8 cellular contexts compared by ENCODE assay signal in genomic region chr18:49168970-49169619, GRCh38.
DNase-seq lines count a peak whose midpoint lies in the region; ATAC-seq and TF ChIP-seq lines count a peak whose summit lies in the region.

No MANE protein-coding gene starts in this region.

- TF ChIP-seq CTCF in 22Rv1 (IDR thresholded peaks at IDR 0.05): peak; percentile 40
- TF ChIP-seq CTCF in activated CD8-positive, alpha-beta T cell treated with anti-CD3 and anti-CD28 coated beads for 36 hours (IDR thresholded peaks at IDR 0.05): no peak
- TF ChIP-seq CTCF in endodermal cell (conservative IDR thresholded peaks at IDR 0.05): no peak
- no peak for TF ChIP-seq CTCF in gastrocnemius medialis (IDR thresholded peaks at IDR 0.05 in 4 of 5, conservative IDR thresholded peaks at IDR 0.05 in 1 of 5)

- H3K4me3 ChIP-seq in endodermal cell (ENCODE audit: low read length) (no peak overlapping the region), gastrocnemius medialis (no peak overlapping the region)

- TF ChIP-seq POLR2A in gastrocnemius medialis (IDR thresholded peaks at IDR 0.05): no peak

- peak overlapping the region; percentile 14 for H3K27ac Mint-ChIP-seq in activated CD8-positive, alpha-beta T cell treated with anti-CD3 and anti-CD28 coated beads for 36 hours
- H3K27ac Mint-ChIP-seq in endodermal cell: no peak overlapping the region

- intact Hi-C loops in activated CD8-positive, alpha-beta T cell treated with anti-CD3 and anti-CD28 coated beads for 36 hours (cut with micrococcal nuclease): no loop called here
- intact Hi-C loops in gastrocnemius medialis (cut with DNase I; ENCODE audit: low total_unique reads): no loop called here

- H3K4me1 Mint-ChIP-seq in activated CD8-positive, alpha-beta T cell treated with anti-CD3 and anti-CD28 coated beads for 36 hours (ENCODE audit: low read depth): peaks cover 36% of the 10 kb centered on the region
- peaks cover 9% of the 10 kb centered on the region for H3K4me1 Mint-ChIP-seq in endodermal cell

- POLR2A ChIA-PET in activated CD8-positive, alpha-beta T cell treated with anti-CD3 and anti-CD28 coated beads for 36 hours (lab: Charles Lee): interaction anchor here (0.7 kb wide), 1 partner anchor 422 kb away, joined by 3 read pairs; no protein-coding TSS in a partner anchor

- DNase-seq in activated CD8-positive, alpha-beta T cell treated with anti-CD3 and anti-CD28 coated beads for 36 hours: peak; percentile 52
- DNase-seq in stimulated activated CD4-positive, alpha-beta T cell treated with anti-CD3 and anti-CD28 coated beads, Interleukin-4, amount 100 ng/mL, for 4 hours: peak; percentile 1 to 4
- DNase-seq in endodermal cell (no peak), gastrocnemius medialis (no peak), HuH-7.5 (ENCODE audit: low spot score) (no peak)

- no peak overlapping the region for H3K27ac ChIP-seq in 22Rv1
- no peak overlapping the region for H3K27ac ChIP-seq in endodermal cell (ENCODE audit: low read depth, low read length)
- H3K27ac ChIP-seq in gastrocnemius medialis: no peak overlapping the region

- no peaks in the 10 kb centered on the region for H3K36me3 ChIP-seq in endodermal cell (ENCODE audit: control insufficient read depth, insufficient read depth, low read length)
- H3K36me3 ChIP-seq in gastrocnemius medialis: peaks cover 0 to 7% of the 10 kb centered on the region in 2 donors

- H3K9me3 Mint-ChIP-seq in activated CD8-positive, alpha-beta T cell treated with anti-CD3 and anti-CD28 coated beads for 36 hours: peaks cover 14% of the 10 kb centered on the region
- H3K9me3 Mint-ChIP-seq in endodermal cell: peaks cover 12% of the 10 kb centered on the region

- CTCF ChIA-PET in activated CD8-positive, alpha-beta T cell treated with anti-CD3 and anti-CD28 coated beads for 36 hours (lab: Charles Lee): no interaction called here

- peak overlapping the region; percentile 43 for H3K4me3 Mint-ChIP-seq in activated CD8-positive, alpha-beta T cell treated with anti-CD3 and anti-CD28 coated beads for 36 hours
- H3K4me3 Mint-ChIP-seq in endodermal cell: no peak overlapping the region

- peaks cover 18% of the 10 kb centered on the region for H3K36me3 Mint-ChIP-seq in activated CD8-positive, alpha-beta T cell treated with anti-CD3 and anti-CD28 coated beads for 36 hours (ENCODE audit: low read depth)
- H3K36me3 Mint-ChIP-seq in endodermal cell (ENCODE audit: low read depth): peaks cover 5% of the 10 kb centered on the region

- WGBS in endodermal cell (ENCODE audit: insufficient coverage in 1 of 2, insufficient read length in 1 of 2), 2 experiments: 93 to 95% methylated on average over 6 to 8 of the region's 8 CpGs

- in situ Hi-C loops in gastrocnemius medialis (cut with MboI; ENCODE audit: low sequenced_read_pairs in 4 of 4): no loop called here

- H3K27me3 ChIP-seq in endodermal cell (ENCODE audit: control insufficient read depth, insufficient read depth, low read length, poor library complexity, severe bottlenecking) (no peaks in the 10 kb centered on the region), gastrocnemius medialis (no peaks in the 10 kb centered on the region)

- H3K9ac ChIP-seq in endodermal cell (ENCODE audit: extremely low read depth, low read length, poor library complexity, severe bottlenecking): no peak overlapping the region

- no peaks in the 10 kb centered on the region for H3K27me3 Mint-ChIP-seq in activated CD8-positive, alpha-beta T cell treated with anti-CD3 and anti-CD28 coated beads for 36 hours
- no peaks in the 10 kb centered on the region for H3K27me3 Mint-ChIP-seq in endodermal cell (ENCODE audit: insufficient read depth)

- H3K4me1 ChIP-seq in endodermal cell (ENCODE audit: control insufficient read depth, insufficient read depth, low read length): no peaks in the 10 kb centered on the region
- no peaks in the 10 kb centered on the region for H3K4me1 ChIP-seq in gastrocnemius medialis

- ATAC-seq in GM18870 (IDR thresholded peaks at IDR 0.05; ENCODE audit: unreplicated experiment): peak; percentile 81
- ATAC-seq in HG03045 (IDR thresholded peaks at IDR 0.05; ENCODE audit: unreplicated experiment): peak; percentile 85
- ATAC-seq in activated CD8-positive, alpha-beta T cell treated with anti-CD3 and anti-CD28 coated beads for 36 hours: peak; percentile 84
- no peak for ATAC-seq in gastrocnemius medialis

- H3K9me3 ChIP-seq in endodermal cell (ENCODE audit: control insufficient read depth, low read length) (peaks cover 9% of the 10 kb centered on the region), gastrocnemius medialis (no peaks in the 10 kb centered on the region)

Comparison
In these comparisons a context has a peak if more than half of its experiments do, and no peak if none do; other contexts are left out.
1. ATAC-seq: peak in GM18870 (single experiment), HG03045 (single experiment) and activated CD8-positive, alpha-beta T cell treated with anti-CD3 and anti-CD28 coated beads for 36 hours (single experiment); none in gastrocnemius medialis (0 of 2).
2. DNase-seq: peak in activated CD8-positive, alpha-beta T cell treated with anti-CD3 and anti-CD28 coated beads for 36 hours (single experiment) and stimulated activated CD4-positive, alpha-beta T cell treated with anti-CD3 and anti-CD28 coated beads, Interleukin-4, amount 100 ng/mL, for 4 hours (2 of 2); none in endodermal cell (single experiment), gastrocnemius medialis (0 of 2) and HuH-7.5 (single experiment).